ENCODE assay signal across 9 cellular contexts in genomic region chr2:16851131-16851530, GRCh38.
"Had no signal": no experiment of that assay in that cellular context is flagged by ENCODE, and none has a peak within 500 bp of the region (broad histone marks: within the 10 kb centered on the region; RNA-seq: fewer than 3 reads in every experiment).

No MANE protein-coding gene starts in this region.

- H3K27ac ChIP-seq: GM23248 had no signal

- H3K9me3 ChIP-seq: HAP-1 had no signal

- DNase-seq: GM23248, GOT3, H7, HFFc6, IMR-90 had no signal

- H3K4me3 ChIP-seq: GM23248, HAP-1, K562 had no signal

- H2AFZ ChIP-seq: GM23248 had no signal

- H3K9ac ChIP-seq: GM23248 had no signal

- ATAC-seq: HCT116, K562 had no signal

- H3K4me1 ChIP-seq: HAP-1 had no signal

- FAIRE-seq: HTR-8/SVneo, K562 had no signal

- H3K36me3 ChIP-seq: HAP-1 had no signal
